8 cellular contexts compared by ENCODE assay signal in the genomic region with DNA sequence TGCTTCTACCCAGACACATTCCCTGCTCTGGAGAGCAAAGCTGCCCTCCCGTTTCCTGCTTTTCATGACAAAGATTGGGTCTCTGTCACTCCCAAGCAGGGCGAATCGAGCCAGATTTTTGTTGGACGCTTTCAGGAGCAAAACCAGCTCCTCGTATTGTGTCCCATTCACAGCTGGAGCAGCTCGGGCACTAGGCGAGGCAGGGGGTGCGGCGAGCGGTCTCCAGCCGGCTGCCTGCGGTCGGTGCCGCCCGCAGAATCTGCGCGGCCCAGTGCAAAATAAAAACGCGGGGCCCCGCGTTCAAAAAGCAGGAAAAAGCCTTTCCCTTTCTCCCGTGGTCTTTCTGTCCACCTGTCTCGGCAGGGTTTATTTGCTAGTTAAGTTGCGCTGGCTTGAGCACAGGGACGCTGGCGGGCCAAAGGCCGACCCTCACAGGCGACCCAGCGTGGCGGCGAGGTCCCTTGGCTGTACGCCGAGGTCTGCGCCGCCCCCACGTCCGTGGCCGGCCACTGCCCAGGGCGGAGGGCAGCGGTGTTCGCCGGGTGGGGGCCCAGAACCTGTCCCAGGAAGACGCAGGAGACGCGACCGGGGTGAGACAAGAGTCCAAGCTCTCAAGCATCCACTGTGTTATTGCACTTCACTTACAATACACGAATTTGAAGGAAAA.
DNase-seq lines count a peak whose midpoint lies in the region; ATAC-seq, FAIRE-seq and TF ChIP-seq lines count a peak whose summit lies in the region.

No MANE protein-coding gene starts in this region.

- no peak overlapping the region for H2AFZ ChIP-seq in keratinocyte (ENCODE audit: control insufficient read depth, low read length)

- DNase-seq in HFFc6 (no peak), breast epithelium (ENCODE audit: low spot score in 2 of 2) (no peak), keratinocyte (ENCODE audit: low read depth, low spot score) (no peak), NCI-H1694 treated with DMSO at 0.1 percent for 48 hours (lab: John Stamatoyannopoulos, UW) (no peak), HuH-7.5 (ENCODE audit: low spot score) (no peak)
- DNase-seq in activated naive CD4-positive, alpha-beta T cell treated with anti-CD3 and anti-CD28 coated beads for 36 hours = no peak

- H3K9me3 Mint-ChIP-seq in HFFc6 = no peaks in the 10 kb centered on the region
- no peaks in the 10 kb centered on the region for H3K9me3 Mint-ChIP-seq in activated naive CD4-positive, alpha-beta T cell treated with anti-CD3 and anti-CD28 coated beads for 36 hours

- H3K4me2 ChIP-seq in keratinocyte (ENCODE audit: control insufficient read depth, extremely low read depth, insufficient read depth, low read depth, low read length) = peak overlapping the region; percentile 50

- ATAC-seq in GM21515 (IDR thresholded peaks at IDR 0.05; ENCODE audit: unreplicated experiment) = no peak

- H3K27me3 Mint-ChIP-seq in HFFc6 (ENCODE audit: insufficient read depth) = peaks cover 8% of the 10 kb centered on the region
- peaks cover 32% of the 10 kb centered on the region for H3K27me3 Mint-ChIP-seq in activated naive CD4-positive, alpha-beta T cell treated with anti-CD3 and anti-CD28 coated beads for 36 hours (ENCODE audit: low read depth)

- H3K4me1 Mint-ChIP-seq in HFFc6 (ENCODE audit: low read depth) = peaks cover 8% of the 10 kb centered on the region
- peaks cover 5% of the 10 kb centered on the region for H3K4me1 Mint-ChIP-seq in activated naive CD4-positive, alpha-beta T cell treated with anti-CD3 and anti-CD28 coated beads for 36 hours (ENCODE audit: low read depth)

- H3K4me1 ChIP-seq in breast epithelium (peaks cover 6 to 9% of the 10 kb centered on the region in 2 donors), keratinocyte (ENCODE audit: control insufficient read depth, extremely low read depth, insufficient read depth, low read length) (no peaks in the 10 kb centered on the region)

- H3K9me1 ChIP-seq in keratinocyte (ENCODE audit: control insufficient read depth, extremely low read depth, insufficient read depth, low read length) = no peaks in the 10 kb centered on the region

- H3K36me3 Mint-ChIP-seq in HFFc6 (ENCODE audit: low read depth) = no peaks in the 10 kb centered on the region
- no peaks in the 10 kb centered on the region for H3K36me3 Mint-ChIP-seq in activated naive CD4-positive, alpha-beta T cell treated with anti-CD3 and anti-CD28 coated beads for 36 hours (ENCODE audit: low read depth)

- H3K9me3 ChIP-seq in breast epithelium (no peaks in the 10 kb centered on the region), keratinocyte (ENCODE audit: control insufficient read depth, low read depth, low read length) (no peaks in the 10 kb centered on the region)

- FAIRE-seq in keratinocyte (lab: Jason Lieb, UNC) = no peak

- TF ChIP-seq POLR2A in breast epithelium (IDR thresholded peaks at IDR 0.05) = no peak

- H3K27ac ChIP-seq in breast epithelium = peak overlapping the region in 1 of 2 donors; percentile 81
- no peak overlapping the region for H3K27ac ChIP-seq in keratinocyte (ENCODE audit: control insufficient read depth, insufficient read depth, low read length)
- H3K27ac ChIP-seq in skin epidermis = peak overlapping the region in 13 of 21 experiments; percentile 22 to 71 (median 60)

- H3K4me3 Mint-ChIP-seq in HFFc6 = peak overlapping the region; percentile 84
- no peak overlapping the region for H3K4me3 Mint-ChIP-seq in activated naive CD4-positive, alpha-beta T cell treated with anti-CD3 and anti-CD28 coated beads for 36 hours

- CTCF ChIA-PET in activated naive CD4-positive, alpha-beta T cell treated with anti-CD3 and anti-CD28 coated beads for 36 hours (lab: Charles Lee) = no interaction called here

- TF ChIP-seq CTCF in HFFc6 (IDR thresholded peaks at IDR 0.05) (no peak), breast epithelium (IDR thresholded peaks at IDR 0.05) (no peak), keratinocyte (optimal IDR thresholded peaks at IDR 0.05 in 1 of 3, IDR thresholded peaks at IDR 0.05 in 1 of 3, conservative IDR thresholded peaks at IDR 0.05 in 1 of 3; ENCODE audit: extremely low read depth in 1 of 3, insufficient read depth in 2 of 3, low read length in 3 of 3) (no peak)

- H3K79me2 ChIP-seq in keratinocyte (ENCODE audit: control insufficient read depth, insufficient read depth, low read length) = no peaks in the 10 kb centered on the region

- intact Hi-C loops in breast epithelium (cut with DNase I; ENCODE audit: low total_unique reads) = no loop called here
- intact Hi-C loops in activated naive CD4-positive, alpha-beta T cell treated with anti-CD3 and anti-CD28 coated beads for 36 hours (cut with micrococcal nuclease) = loop anchor here (5.0 kb wide), 1 partner anchor 35 kb away; no protein-coding TSS in a partner anchor

- no peaks in the 10 kb centered on the region for H4K20me1 ChIP-seq in keratinocyte (ENCODE audit: control insufficient read depth, extremely low read depth, insufficient read depth, low read length)

- no peaks in the 10 kb centered on the region for H3K27me3 ChIP-seq in breast epithelium
- peaks cover 51% of the 10 kb centered on the region for H3K27me3 ChIP-seq in keratinocyte (ENCODE audit: control insufficient read depth, extremely low read depth, insufficient read depth, low read length)

- dilution Hi-C loops in keratinocyte (cut with MboI; ENCODE audit: extremely low pct_ligation_motif_present, low sequenced_read_pairs) = no loop called here

- no peaks in the 10 kb centered on the region for H3K36me3 ChIP-seq in breast epithelium
- no peaks in the 10 kb centered on the region for H3K36me3 ChIP-seq in keratinocyte (ENCODE audit: control insufficient read depth in 2 of 2, extremely low read depth in 1 of 2, insufficient read depth in 2 of 2, low read length in 2 of 2)

- no peak overlapping the region for H3K27ac Mint-ChIP-seq in HFFc6
- no peak overlapping the region for H3K27ac Mint-ChIP-seq in activated naive CD4-positive, alpha-beta T cell treated with anti-CD3 and anti-CD28 coated beads for 36 hours

- H3K9ac ChIP-seq in keratinocyte (ENCODE audit: control insufficient read depth, extremely low read depth, insufficient read depth, low read length) = no peak overlapping the region

- H3K4me3 ChIP-seq in breast epithelium (peak overlapping the region; percentile 46 to 72 (median 54)), keratinocyte (ENCODE audit: control insufficient read depth in 2 of 3, extremely low read depth in 1 of 3, insufficient read depth in 2 of 3, low read depth in 1 of 3, low read length in 3 of 3) (peak overlapping the region; percentile 9 to 46 (median 9)), skin epidermis (peak overlapping the region; percentile 14 to 42 (median 26))
